ENCODE assay signal across 10 cellular contexts in the genomic region with DNA sequence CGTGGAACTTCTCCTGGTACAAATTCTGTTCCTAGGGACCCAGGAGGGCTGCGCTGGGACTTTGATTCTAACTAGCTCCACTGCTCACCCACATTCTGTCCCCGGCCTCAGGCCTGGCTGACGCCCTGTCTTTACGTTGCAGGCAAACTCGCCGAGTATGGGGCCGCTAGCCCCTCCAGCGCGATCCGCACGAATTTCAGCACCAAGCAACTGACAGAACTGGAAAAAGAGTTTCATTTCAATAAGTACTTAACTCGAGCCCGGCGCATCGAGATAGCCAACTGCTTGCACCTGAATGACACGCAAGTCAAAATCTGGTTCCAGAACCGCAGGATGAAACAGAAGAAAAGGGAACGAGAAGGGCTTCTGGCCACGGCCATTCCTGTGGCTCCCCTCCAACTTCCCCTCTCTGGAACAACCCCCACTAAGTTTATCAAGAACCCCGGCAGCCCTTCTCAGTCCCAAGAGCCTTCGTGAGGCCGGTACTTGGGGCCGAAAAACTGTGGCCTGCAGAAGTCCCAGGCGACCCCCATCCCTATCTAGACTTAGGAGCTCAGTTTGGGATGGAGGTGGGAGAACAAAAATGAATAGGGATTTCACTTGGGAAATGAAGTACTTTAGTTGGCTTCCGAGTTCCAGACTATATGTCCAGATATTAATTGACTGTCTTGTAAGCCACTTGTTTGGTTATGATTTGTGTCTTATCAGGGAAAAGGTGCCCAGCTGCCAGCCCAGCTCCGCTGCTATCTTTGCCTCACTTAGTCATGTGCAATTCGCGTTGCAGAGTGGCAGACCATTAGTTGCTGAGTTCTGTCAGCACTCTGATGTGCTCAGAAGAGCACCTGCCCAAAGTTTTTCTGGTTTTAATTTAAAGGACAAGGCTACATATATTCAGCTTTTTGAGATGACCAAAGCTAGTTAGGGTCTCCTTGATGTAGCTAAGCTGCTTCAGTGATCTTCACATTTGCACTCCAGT. TPM values are rescaled to one million over a fixed set of nuclear protein-coding genes. Genes with fewer than 3 reads are reported as not detected.
DNase-seq lines count a peak whose midpoint lies in the region; ATAC-seq and TF ChIP-seq lines count a peak whose summit lies in the region.
"Had no signal": no experiment of that assay in that cellular context is flagged by ENCODE, and none has a peak within 500 bp of the region (broad histone marks: within the 10 kb centered on the region; RNA-seq: fewer than 3 reads in every experiment).

No MANE protein-coding gene starts in this region.

- in situ Hi-C loops in transverse colon (cut with MboI; ENCODE audit: low pct_ligation_motif_present in 1 of 4, low pct_unique_long_range_greater_than_20kb in 1 of 4, low sequenced_read_pairs in 3 of 4) = no loop called here

- H3K27ac Mint-ChIP-seq in activated naive CD4-positive, alpha-beta T cell treated with anti-CD3 and anti-CD28 coated beads, Interleukin-2, amount 50 U/mL, for 24 hours = no peak overlapping the region
- no peak overlapping the region for H3K27ac Mint-ChIP-seq in brain

- peaks cover 6% of the 10 kb centered on the region for H3K9me3 Mint-ChIP-seq in activated naive CD4-positive, alpha-beta T cell treated with anti-CD3 and anti-CD28 coated beads, Interleukin-2, amount 50 U/mL, for 24 hours
- peaks cover 0 to 11% (median 0%) of the 10 kb centered on the region in 5 experiments for H3K9me3 Mint-ChIP-seq in brain

- no peak for TF ChIP-seq EP300 in transverse colon (IDR thresholded peaks at IDR 0.05; ENCODE audit: low read depth)

- WGBS in mesodermal cell (ENCODE audit: insufficient coverage in 2 of 2), 2 experiments = 9 to 11% methylated on average over 18 to 21 of the region's 29 CpGs
- WGBS in transverse colon (ENCODE audit: low coverage in 1 of 2), 2 donors = 44 to 50% methylated on average over 5 to 29 of the region's 29 CpGs

- peaks cover 59% of the 10 kb centered on the region for H3K27me3 Mint-ChIP-seq in activated naive CD4-positive, alpha-beta T cell treated with anti-CD3 and anti-CD28 coated beads, Interleukin-2, amount 50 U/mL, for 24 hours
- peaks cover 95% of the 10 kb centered on the region for H3K27me3 Mint-ChIP-seq in brain

- no peaks in the 10 kb centered on the region for H3K36me3 ChIP-seq in mesodermal cell (ENCODE audit: control insufficient read depth, insufficient read depth, low read length)
- no peaks in the 10 kb centered on the region for H3K36me3 ChIP-seq in transverse colon
- H3K36me3 ChIP-seq: BLaER1 had no signal

- peaks cover 4% of the 10 kb centered on the region for H3K36me3 Mint-ChIP-seq in activated naive CD4-positive, alpha-beta T cell treated with anti-CD3 and anti-CD28 coated beads, Interleukin-2, amount 50 U/mL, for 24 hours
- no peaks in the 10 kb centered on the region for H3K36me3 Mint-ChIP-seq in brain

- no peak for TF ChIP-seq POLR2A in transverse colon (IDR thresholded peaks at IDR 0.05)

- H3K4me3 ChIP-seq in mesodermal cell (ENCODE audit: extremely low read depth, insufficient read depth, low read length, poor library complexity, severe bottlenecking) (peak overlapping the region; percentile 30), transverse colon (peak overlapping the region in 3 of 4 donors; percentile 41 to 70 (median 67))
- H3K4me3 ChIP-seq: BLaER1 had no signal

- ATAC-seq in GM21576 (IDR thresholded peaks at IDR 0.05; ENCODE audit: unreplicated experiment) (no peak), HG02970 (IDR thresholded peaks at IDR 0.05; ENCODE audit: low FRiP score, unreplicated experiment) (no peak)

- peak overlapping the region; percentile 55 for H3K4me3 Mint-ChIP-seq in activated naive CD4-positive, alpha-beta T cell treated with anti-CD3 and anti-CD28 coated beads, Interleukin-2, amount 50 U/mL, for 24 hours
- peak overlapping the region; percentile 45 to 78 (median 72) for H3K4me3 Mint-ChIP-seq in brain

- peaks cover 62% of the 10 kb centered on the region for H3K27me3 ChIP-seq in transverse colon
- H3K27me3 ChIP-seq: BLaER1 had no signal

- H3K9me3 ChIP-seq in mesodermal cell (ENCODE audit: control insufficient read depth, low read length) (no peaks in the 10 kb centered on the region), transverse colon (no peaks in the 10 kb centered on the region)

- H3K4me1 ChIP-seq in mesodermal cell (ENCODE audit: control insufficient read depth, insufficient read depth, low read length, poor library complexity, severe bottlenecking) (no peaks in the 10 kb centered on the region), transverse colon (peaks cover 0 to 49% (median 21%) of the 10 kb centered on the region in 4 donors)
- H3K4me1 ChIP-seq: BLaER1 had no signal

- H3K27ac ChIP-seq in mesodermal cell (ENCODE audit: low read depth, low read length, severe bottlenecking) (no peak overlapping the region), transverse colon (peak overlapping the region in 3 of 4 donors; percentile 84 to 90 (median 87))
- H3K27ac ChIP-seq: BLaER1 had no signal

- peaks cover 17% of the 10 kb centered on the region for H3K4me1 Mint-ChIP-seq in activated naive CD4-positive, alpha-beta T cell treated with anti-CD3 and anti-CD28 coated beads, Interleukin-2, amount 50 U/mL, for 24 hours
- peaks cover 17% of the 10 kb centered on the region for H3K4me1 Mint-ChIP-seq in brain

- no peak for DNase-seq in activated naive CD4-positive, alpha-beta T cell treated with Interleukin-2 at 50 U/mL for 16 hours
- DNase-seq in transverse colon (no peak), NCI-H446 treated with DMSO at 0.1 percent for 48 hours (lab: John Stamatoyannopoulos, UW) (no peak)
- DNase-seq: NCI-H2081 treated with DMSO at 0.1 percent for 48 hours had no signal

- TF ChIP-seq CTCF in brain (conservative IDR thresholded peaks at IDR 0.05) (no peak), transverse colon (IDR thresholded peaks at IDR 0.05) (no peak)

- intact Hi-C loops in transverse colon (cut with DNase I; ENCODE audit: low total_unique reads) = no loop called here

RNA-seq across cellular contexts. Expression of a gene that starts 1.5 kb away (rescaled TPM):
- 2.1 TPM for polyA plus RNA-seq in brain (ENCODE audit: insufficient read depth, low read depth, low replicate concordance)
- polyA plus RNA-seq in mesodermal cell (2013, experiment 1 of 2) = 2.0 TPM
- 1.5 TPM for polyA plus RNA-seq in mesodermal cell (2013, experiment 2 of 2)
- 10 to 100 TPM in 1 of 4 donors, 1 to 10 TPM in 3; 4.1 to 12.9 (median 4.5) TPM for total RNA-seq in transverse colon

RNA-seq across cellular contexts. Expression of a gene that starts 32.8 kb away (rescaled TPM):
- 1.2 TPM for polyA plus RNA-seq in brain (ENCODE audit: insufficient read depth, low read depth, low replicate concordance)
- polyA plus RNA-seq in mesodermal cell (2013, experiment 1 of 2) = 3.3 TPM
- polyA plus RNA-seq in mesodermal cell (2013, experiment 2 of 2) = 2.3 TPM
- total RNA-seq in transverse colon = 10 to 100 TPM in 1 of 4 donors, 1 to 10 TPM in 2, not detected in 1; 2.0 to 15.7 (median 7.6) TPM

RNA-seq across cellular contexts. Expression of a gene that starts 38.6 kb away (rescaled TPM):
- not detected for polyA plus RNA-seq in brain (ENCODE audit: insufficient read depth, low read depth, low replicate concordance)
- polyA plus RNA-seq in mesodermal cell (2013, experiment 1 of 2) = 6.5 TPM
- polyA plus RNA-seq in mesodermal cell (2013, experiment 2 of 2) = 4.2 TPM
- total RNA-seq in transverse colon = 10 to 100 TPM in 3 of 4 donors, 1 to 10 TPM in 1; 2.2 to 25.5 (median 15.3) TPM
